In the genomic region with DNA sequence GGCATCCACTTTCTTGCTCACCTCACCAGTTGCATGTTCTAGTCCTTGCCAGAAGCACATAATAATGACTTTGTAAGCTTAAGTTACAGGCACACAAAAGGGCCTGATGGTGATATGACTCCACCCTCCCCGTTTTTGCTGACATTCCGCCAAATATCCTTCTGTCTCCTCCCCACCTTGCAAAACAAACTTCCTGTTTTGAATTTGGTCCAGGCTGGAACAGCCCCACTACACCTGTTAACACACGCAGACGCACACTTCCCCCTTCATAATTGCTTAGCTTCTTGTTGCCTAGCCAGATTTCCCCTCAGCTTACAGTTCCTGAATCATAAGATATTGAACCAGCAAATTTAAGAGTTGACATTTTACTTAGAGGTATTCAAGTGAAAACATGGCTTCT, we compare ENCODE assay signal across 8 cellular contexts. TPM values are rescaled to one million over a fixed set of nuclear protein-coding genes. Genes with fewer than 3 reads are reported as not detected.
A peak's percentile ranks its signal among the peaks of the same experiment; 100 is the strongest.
DNase-seq lines count a peak whose midpoint lies in the region; ATAC-seq and TF ChIP-seq lines count a peak whose summit lies in the region.

Gene MGAT5, plus strand, starts transcription at position 269 of the 400 bp plus-strand sequence. CDS start 332 bp downstream, outside the sequence.

- H3K4me3 Mint-ChIP-seq in GM23338: no peak within 1 kb of the TSS

- H3K4me3 ChIP-seq in neutrophil (ENCODE audit: low read depth in 1 of 2, low read length in 1 of 2) (peak within 1 kb of the TSS in 1 of 2 experiments; percentile 6), GM23338 (no peak within 1 kb of the TSS)

- no peak within 1 kb of the TSS; the same call in 1 of the 2 replicates for H3K27ac Mint-ChIP-seq in GM23338

- H4K20me1 ChIP-seq in GM23338 (replicated peaks; ENCODE audit: insufficient read depth): peaks cover 7% of the 10 kb centered on the region; the same call in 1 of the 2 replicates

- H3K79me2 ChIP-seq in GM23338 (replicated peaks; ENCODE audit: insufficient read depth): peaks cover 26% of the 10 kb centered on the region

- TF ChIP-seq CTCF in neutrophil (IDR thresholded peaks at IDR 0.05): no peak
- TF ChIP-seq CTCF in GM23338 (conservative IDR thresholded peaks at IDR 0.05; ENCODE audit: low read depth in 2 of 2): no peak

- H3K4me1 ChIP-seq in neutrophil (ENCODE audit: control insufficient read depth in 1 of 2, insufficient read depth in 1 of 2, low read depth in 1 of 2, low read length in 1 of 2) (peaks cover 49 to 62% of the 10 kb centered on the region in 2 experiments), GM23338 (ENCODE audit: insufficient read depth) (no peaks in the 10 kb centered on the region)

- DNase-seq in Daoy (ENCODE audit: low read depth) (no peak), NCI-H2107 (lab: John Stamatoyannopoulos, UW) (peak; percentile 36), dermis microvascular lymphatic vessel endothelial cell (ENCODE audit: low read depth in 2 of 2) (peak; percentile 48 to 63), GM23338 (ENCODE audit: low spot score) (no peak), NCI-H82 (lab: John Stamatoyannopoulos, UW) (no peak)
- no peak for DNase-seq in activated CD4-positive, alpha-beta T cell treated with anti-CD3 and anti-CD28 coated beads for 48 hours

- H3K9me3 ChIP-seq in neutrophil: no peaks in the 10 kb centered on the region

- peaks cover 13% of the 10 kb centered on the region for H3K4me1 Mint-ChIP-seq in GM23338

- H3K36me3 ChIP-seq in neutrophil (no peaks in the 10 kb centered on the region), GM23338 (ENCODE audit: insufficient read depth) (no peaks in the 10 kb centered on the region)

- peak; percentile 12 for ATAC-seq in GM21786 (IDR thresholded peaks at IDR 0.05; ENCODE audit: unreplicated experiment)
- ATAC-seq in GM23338: no peak

- no peaks in the 10 kb centered on the region for H3K36me3 Mint-ChIP-seq in GM23338 (ENCODE audit: low read depth)

- peaks cover 6% of the 10 kb centered on the region; the same call in 1 of the 2 replicates for H3K9me2 ChIP-seq in GM23338 (ENCODE audit: insufficient read depth)

- no peaks in the 10 kb centered on the region for H3F3A ChIP-seq in GM23338 (replicated peaks; ENCODE audit: low read depth)

- no peak within 1 kb of the TSS for H3K4me2 ChIP-seq in GM23338

- H3K27me3 ChIP-seq in neutrophil (no peaks in the 10 kb centered on the region), GM23338 (ENCODE audit: insufficient read depth) (no peaks in the 10 kb centered on the region)

- no peaks in the 10 kb centered on the region; the same call in 2 of the 3 replicates for H3K9me3 Mint-ChIP-seq in GM23338

- no peak within 1 kb of the TSS for H2AFZ ChIP-seq in GM23338

- H3K27me3 Mint-ChIP-seq in GM23338 (ENCODE audit: insufficient read depth, low read depth, poor library complexity): no peaks in the 10 kb centered on the region

- H3K27ac ChIP-seq in neutrophil (peak within 1 kb of the TSS; percentile 86), GM23338 (ENCODE audit: low read depth) (no peak within 1 kb of the TSS)

TF ChIP-seq in GM23338, 12 proteins besides CTCF, POLR2A, EP300 and RAD21 (continues in another document):
- TF ChIP-seq CREB1 (CRISPR knock-in tag; IDR thresholded peaks at IDR 0.05; ENCODE audit: low read depth): no peak
- TF ChIP-seq NANOG (IDR thresholded peaks at IDR 0.05; ENCODE audit: borderline replicate concordance): no peak
- TF ChIP-seq POLR2AphosphoS5 (IDR thresholded peaks at IDR 0.05; ENCODE audit: low read depth): no peak
- TF ChIP-seq STAT1 (IDR thresholded peaks at IDR 0.05; ENCODE audit: unreplicated experiment): no peak
- TF ChIP-seq EZH2 (IDR thresholded peaks at IDR 0.05; ENCODE audit: low read depth, unreplicated experiment): no peak
- no peak for TF ChIP-seq ZNF331 (CRISPR knock-in tag; IDR thresholded peaks at IDR 0.05; ENCODE audit: low read depth)
- TF ChIP-seq ZNF114 (CRISPR knock-in tag; IDR thresholded peaks at IDR 0.05): no peak
- TF ChIP-seq, protein P1, sequence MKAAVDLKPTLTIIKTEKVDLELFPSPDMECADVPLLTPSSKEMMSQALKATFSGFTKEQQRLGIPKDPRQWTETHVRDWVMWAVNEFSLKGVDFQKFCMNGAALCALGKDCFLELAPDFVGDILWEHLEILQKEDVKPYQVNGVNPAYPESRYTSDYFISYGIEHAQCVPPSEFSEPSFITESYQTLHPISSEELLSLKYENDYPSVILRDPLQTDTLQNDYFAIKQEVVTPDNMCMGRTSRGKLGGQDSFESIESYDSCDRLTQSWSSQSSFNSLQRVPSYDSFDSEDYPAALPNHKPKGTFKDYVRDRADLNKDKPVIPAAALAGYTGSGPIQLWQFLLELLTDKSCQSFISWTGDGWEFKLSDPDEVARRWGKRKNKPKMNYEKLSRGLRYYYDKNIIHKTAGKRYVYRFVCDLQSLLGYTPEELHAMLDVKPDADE (IDR thresholded peaks at IDR 0.05): no peak
- TF ChIP-seq EZH2phosphoT487 (IDR thresholded peaks at IDR 0.05; ENCODE audit: unreplicated experiment): no peak
- TF ChIP-seq ZNF462 (CRISPR knock-in tag; IDR thresholded peaks at IDR 0.05): no peak

RNA-seq across cellular contexts. Expression of gene MGAT5, which starts in this region (rescaled TPM):
- 21.0 and 23.2 TPM in 2 replicates for total RNA-seq in Daoy (2014; rRNA removed; shearing (Covaris generic))
- total RNA-seq in dermis microvascular lymphatic vessel endothelial cell: 82.4 and 83.6 TPM in 2 replicates
- total RNA-seq in GM23338 (2014; rRNA removed; shearing (Covaris generic)): 25.4 and 27.6 TPM in 2 replicates
- polyA plus RNA-seq in GM23338 (2016; fragmentation: Nextera tagmentation; extraction: Ambion mirVana): 4.6 and 7.0 TPM in 2 replicates

Comparison
In these comparisons a context has a peak if more than half of its experiments do, and no peak if none do; other contexts are left out.
1. DNase-seq: peak in NCI-H2107 (single experiment) and dermis microvascular lymphatic vessel endothelial cell (2 of 2); none in Daoy (single experiment), GM23338 (single experiment), activated CD4-positive, alpha-beta T cell treated with anti-CD3 and anti-CD28 coated beads for 48 hours (single experiment) and NCI-H82 (single experiment).